37 cellular contexts compared by ENCODE assay signal in the genomic region with DNA sequence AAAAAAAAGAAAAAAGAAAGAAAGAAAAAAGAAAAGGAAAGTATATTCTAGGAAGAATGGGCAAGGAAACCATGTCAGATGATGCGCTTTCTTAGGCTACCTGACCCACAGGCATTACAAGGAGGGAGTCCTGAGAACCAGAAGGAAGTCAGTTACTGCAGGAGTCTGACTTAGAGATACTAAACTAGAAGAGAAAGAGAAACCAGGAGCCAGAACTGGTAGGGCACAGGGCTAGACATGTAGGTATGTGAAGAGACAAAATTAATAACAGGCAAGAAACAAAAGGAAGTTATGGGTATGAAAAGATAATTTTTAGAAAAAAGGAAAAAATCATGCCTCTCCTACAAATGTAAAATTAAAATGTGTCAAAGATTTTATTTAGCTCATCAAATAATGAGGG.
"Had no signal": no experiment of that assay in that cellular context is flagged by ENCODE, and none has a peak within 500 bp of the region (broad histone marks: within the 10 kb centered on the region; RNA-seq: fewer than 3 reads in every experiment).

No MANE protein-coding gene starts in this region.

- H3K36me3 Mint-ChIP-seq: activated naive CD4-positive, alpha-beta T cell treated with anti-CD3 and anti-CD28 coated beads, Interleukin-2, amount 10 ng/mL, durations not matched to agents 7 days and 5 days; activated naive CD4-positive, alpha-beta T cell treated with anti-CD3 and anti-CD28 coated beads, Interleukin-2, amount 50 U/mL, for 72 hours; activated naive CD8-positive, alpha-beta T cell treated with anti-CD3 and anti-CD28 coated beads, Interleukin-2, amount 10 ng/mL, durations not matched to agents 7 days and 5 days; brain had no signal

- H3K36me3 ChIP-seq: adrenal gland, ascending aorta, brain microvascular endothelial cell, breast epithelium, cardiac muscle cell had no signal

- H3K4me1 ChIP-seq: adrenal gland, ascending aorta, body of pancreas, breast epithelium had no signal

- H3K4me3 Mint-ChIP-seq: activated naive CD4-positive, alpha-beta T cell treated with anti-CD3 and anti-CD28 coated beads for 36 hours; activated naive CD4-positive, alpha-beta T cell treated with anti-CD3 and anti-CD28 coated beads, Interleukin-2, amount 10 ng/mL, durations not matched to agents 7 days and 5 days; activated naive CD4-positive, alpha-beta T cell treated with anti-CD3 and anti-CD28 coated beads, Interleukin-2, amount 50 U/mL, for 24 hours; activated naive CD8-positive, alpha-beta T cell; activated naive CD8-positive, alpha-beta T cell treated with anti-CD3 and anti-CD28 coated beads for 36 hours; activated naive CD8-positive, alpha-beta T cell treated with anti-CD3 and anti-CD28 coated beads, Interleukin-2, amount 10 ng/mL, durations not matched to agents 7 days and 5 days; activated naive CD8-positive, alpha-beta T cell treated with anti-CD3 and anti-CD28 coated beads, Interleukin-2, amount 50 U/mL, for 24 hours; activated T-cell treated with anti-CD3 and anti-CD28 coated beads, Interleukin-2, amount 50 U/mL, for 24 hours; activated T-cell treated with anti-CD3 and anti-CD28 coated beads, Interleukin-2, amount 50 U/mL, for 4 hours; activated T-cell treated with anti-CD3 and anti-CD28 coated beads, Interleukin-2, amount 50 U/mL, for 72 hours; activated T-helper 1 cell treated with anti-CD3 and anti-CD28 coated beads, Interleukin-12 subunit alpha, Interleukin-12 subunit beta, Interleukin-2, Interleukin-4 antibody, amounts not matched to agents 30 ng/mL and 10 ng/mL and 1 ng/mL, durations not matched to agents 14 hours and 24 hours and 36 hours; activated T-helper 17 cell treated with anti-CD3 and anti-CD28 coated beads, Interleukin-2, amount 50 U/mL, for 72 hours; brain; central memory CD8-positive, alpha-beta T cell had no signal

- DNase-seq: activated effector memory CD4-positive, alpha-beta T cell treated with anti-CD3 and anti-CD28 coated beads, Interleukin-2, amount 50 U/mL, for 16 hours; activated effector memory CD4-positive, alpha-beta T cell treated with Interleukin-2 at 50 U/mL for 16 hours; activated gamma-delta T cell; activated gamma-delta T cell treated with Interleukin-2 at 50 U/mL for 16 hours; activated naive CD4-positive, alpha-beta T cell; activated naive CD4-positive, alpha-beta T cell treated with anti-CD3 and anti-CD28 coated beads for 36 hours; activated naive CD4-positive, alpha-beta T cell treated with anti-CD3 and anti-CD28 coated beads, Interleukin-2, amount 10 ng/mL, durations not matched to agents 7 days and 5 days; activated naive CD4-positive, alpha-beta T cell treated with anti-CD3 and anti-CD28 coated beads, Interleukin-2, amount 50 U/mL, for 16 hours; activated naive CD4-positive, alpha-beta T cell treated with Interleukin-2 at 50 U/mL for 16 hours; activated naive CD8-positive, alpha-beta T cell treated with anti-CD3 and anti-CD28 coated beads for 36 hours; activated naive CD8-positive, alpha-beta T cell treated with anti-CD3 and anti-CD28 coated beads, Interleukin-2, amount 10 ng/mL, durations not matched to agents 7 days and 5 days; activated naive CD8-positive, alpha-beta T cell treated with anti-CD3 and anti-CD28 coated beads, Interleukin-2, amount 50 U/mL, for 24 hours; activated T-cell treated with anti-CD3 and anti-CD28 coated beads, Interleukin-2, amount 50 U/mL, for 24 hours; activated T-cell treated with anti-CD3 and anti-CD28 coated beads, Interleukin-2, amount 50 U/mL, for 4 hours; activated T-cell treated with anti-CD3 and anti-CD28 coated beads, Interleukin-2, amount 50 U/mL, for 48 hours; activated T-cell treated with anti-CD3 and anti-CD28 coated beads, Interleukin-2, amount 50 U/mL, for 72 hours; adrenal gland; amniotic stem cell; amygdala; anterior cingulate cortex; aorta; body of pancreas; brain microvascular endothelial cell; caudate nucleus; central memory CD4-positive, alpha-beta T cell; cerebellar nuclear complex had no signal

- H3K27ac ChIP-seq: adrenal gland, ascending aorta, body of pancreas, brain microvascular endothelial cell, breast epithelium, cardiac muscle cell had no signal

- H3K4me1 Mint-ChIP-seq: activated naive CD4-positive, alpha-beta T cell treated with anti-CD3 and anti-CD28 coated beads, Interleukin-2, amount 10 ng/mL, durations not matched to agents 7 days and 5 days; activated naive CD4-positive, alpha-beta T cell treated with anti-CD3 and anti-CD28 coated beads, Interleukin-2, amount 50 U/mL, for 24 hours; activated naive CD8-positive, alpha-beta T cell treated with anti-CD3 and anti-CD28 coated beads for 36 hours; activated naive CD8-positive, alpha-beta T cell treated with anti-CD3 and anti-CD28 coated beads, Interleukin-2, amount 10 ng/mL, durations not matched to agents 7 days and 5 days; activated naive CD8-positive, alpha-beta T cell treated with anti-CD3 and anti-CD28 coated beads, Interleukin-2, amount 50 U/mL, for 24 hours; activated T-helper 17 cell treated with anti-CD3 and anti-CD28 coated beads, Interleukin-2, amount 50 U/mL, for 72 hours; central memory CD8-positive, alpha-beta T cell had no signal

- ATAC-seq: activated naive CD4-positive, alpha-beta T cell treated with anti-CD3 and anti-CD28 coated beads, Interleukin-2, amount 50 U/mL, for 72 hours; activated naive CD8-positive, alpha-beta T cell treated with anti-CD3 and anti-CD28 coated beads, Interleukin-2, amount 50 U/mL, for 24 hours; activated T-cell treated with anti-CD3 and anti-CD28 coated beads, Interleukin-2, amount 50 U/mL, for 4 hours; activated T-cell treated with anti-CD3 and anti-CD28 coated beads, Interleukin-2, amount 50 U/mL, for 72 hours; activated T-helper 17 cell treated with anti-CD3 and anti-CD28 coated beads, Interleukin-2, amount 50 U/mL, for 72 hours; body of pancreas had no signal

- H3K27me3 ChIP-seq: adrenal gland, ascending aorta, body of pancreas, brain microvascular endothelial cell, breast epithelium had no signal

- H3K27me3 Mint-ChIP-seq: activated naive CD4-positive, alpha-beta T cell treated with anti-CD3 and anti-CD28 coated beads, Interleukin-2, amount 10 ng/mL, durations not matched to agents 7 days and 5 days; activated naive CD4-positive, alpha-beta T cell treated with anti-CD3 and anti-CD28 coated beads, Interleukin-2, amount 50 U/mL, for 24 hours; activated naive CD8-positive, alpha-beta T cell; activated naive CD8-positive, alpha-beta T cell treated with anti-CD3 and anti-CD28 coated beads for 36 hours; activated naive CD8-positive, alpha-beta T cell treated with anti-CD3 and anti-CD28 coated beads, Interleukin-2, amount 10 ng/mL, durations not matched to agents 7 days and 5 days; activated naive CD8-positive, alpha-beta T cell treated with anti-CD3 and anti-CD28 coated beads, Interleukin-2, amount 50 U/mL, for 24 hours; activated T-cell treated with anti-CD3 and anti-CD28 coated beads, Interleukin-2, amount 50 U/mL, for 24 hours; activated T-helper 17 cell treated with anti-CD3 and anti-CD28 coated beads, Interleukin-2, amount 50 U/mL, for 72 hours; central memory CD8-positive, alpha-beta T cell had no signal

- H3K27ac Mint-ChIP-seq: activated naive CD4-positive, alpha-beta T cell treated with anti-CD3 and anti-CD28 coated beads for 36 hours; activated naive CD4-positive, alpha-beta T cell treated with anti-CD3 and anti-CD28 coated beads, Interleukin-2, amount 10 ng/mL, durations not matched to agents 7 days and 5 days; activated naive CD4-positive, alpha-beta T cell treated with anti-CD3 and anti-CD28 coated beads, Interleukin-2, amount 50 U/mL, for 24 hours; activated naive CD4-positive, alpha-beta T cell treated with anti-CD3 and anti-CD28 coated beads, Interleukin-2, amount 50 U/mL, for 72 hours; activated naive CD8-positive, alpha-beta T cell; activated naive CD8-positive, alpha-beta T cell treated with anti-CD3 and anti-CD28 coated beads for 36 hours; activated naive CD8-positive, alpha-beta T cell treated with anti-CD3 and anti-CD28 coated beads, Interleukin-2, amount 10 ng/mL, durations not matched to agents 7 days and 5 days; activated naive CD8-positive, alpha-beta T cell treated with anti-CD3 and anti-CD28 coated beads, Interleukin-2, amount 50 U/mL, for 24 hours; activated T-cell treated with anti-CD3 and anti-CD28 coated beads, Interleukin-2, amount 50 U/mL, for 24 hours; activated T-cell treated with anti-CD3 and anti-CD28 coated beads, Interleukin-2, amount 50 U/mL, for 72 hours; activated T-helper 1 cell treated with anti-CD3 and anti-CD28 coated beads, Interleukin-12 subunit alpha, Interleukin-12 subunit beta, Interleukin-2, Interleukin-4 antibody, amounts not matched to agents 30 ng/mL and 10 ng/mL and 1 ng/mL, durations not matched to agents 14 hours and 24 hours and 36 hours; activated T-helper 17 cell treated with anti-CD3 and anti-CD28 coated beads, Interleukin-2, amount 50 U/mL, for 72 hours; activated T-helper 2 cell treated with anti-CD3 and anti-CD28 coated beads, Interferon-gamma antibody, Interleukin-2, Interleukin-4, amounts not matched to agents 10 μg/mL and 5 μg/mL and 100 μg/mL, durations not matched to agents 14 hours and 24 hours and 36 hours had no signal

- H3K4me3 ChIP-seq: adrenal gland, ascending aorta, body of pancreas, breast epithelium, cardiac muscle cell had no signal

- H3K9me3 ChIP-seq: adrenal gland, ascending aorta, body of pancreas, breast epithelium had no signal

- H3K9me3 Mint-ChIP-seq: activated naive CD4-positive, alpha-beta T cell treated with anti-CD3 and anti-CD28 coated beads for 36 hours; activated naive CD4-positive, alpha-beta T cell treated with anti-CD3 and anti-CD28 coated beads, Interleukin-2, amount 10 ng/mL, durations not matched to agents 7 days and 5 days; activated naive CD4-positive, alpha-beta T cell treated with anti-CD3 and anti-CD28 coated beads, Interleukin-2, amount 50 U/mL, for 24 hours; activated naive CD4-positive, alpha-beta T cell treated with anti-CD3 and anti-CD28 coated beads, Interleukin-2, amount 50 U/mL, for 72 hours; activated naive CD8-positive, alpha-beta T cell treated with anti-CD3 and anti-CD28 coated beads for 36 hours; activated naive CD8-positive, alpha-beta T cell treated with anti-CD3 and anti-CD28 coated beads, Interleukin-2, amount 10 ng/mL, durations not matched to agents 7 days and 5 days; activated naive CD8-positive, alpha-beta T cell treated with anti-CD3 and anti-CD28 coated beads, Interleukin-2, amount 50 U/mL, for 24 hours; activated T-cell treated with anti-CD3 and anti-CD28 coated beads, Interleukin-2, amount 50 U/mL, for 24 hours; activated T-cell treated with anti-CD3 and anti-CD28 coated beads, Interleukin-2, amount 50 U/mL, for 4 hours; activated T-cell treated with anti-CD3 and anti-CD28 coated beads, Interleukin-2, amount 50 U/mL, for 72 hours; activated T-helper 1 cell treated with anti-CD3 and anti-CD28 coated beads, Interleukin-12 subunit alpha, Interleukin-12 subunit beta, Interleukin-2, Interleukin-4 antibody, amounts not matched to agents 30 ng/mL and 10 ng/mL and 1 ng/mL, durations not matched to agents 14 hours and 24 hours and 36 hours; activated T-helper 17 cell treated with anti-CD3 and anti-CD28 coated beads, Interleukin-2, amount 50 U/mL, for 72 hours; activated T-helper 2 cell treated with anti-CD3 and anti-CD28 coated beads, Interferon-gamma antibody, Interleukin-2, Interleukin-4, amounts not matched to agents 10 μg/mL and 5 μg/mL and 100 μg/mL, durations not matched to agents 14 hours and 24 hours and 36 hours; central memory CD8-positive, alpha-beta T cell had no signal
